In the genomic region with DNA sequence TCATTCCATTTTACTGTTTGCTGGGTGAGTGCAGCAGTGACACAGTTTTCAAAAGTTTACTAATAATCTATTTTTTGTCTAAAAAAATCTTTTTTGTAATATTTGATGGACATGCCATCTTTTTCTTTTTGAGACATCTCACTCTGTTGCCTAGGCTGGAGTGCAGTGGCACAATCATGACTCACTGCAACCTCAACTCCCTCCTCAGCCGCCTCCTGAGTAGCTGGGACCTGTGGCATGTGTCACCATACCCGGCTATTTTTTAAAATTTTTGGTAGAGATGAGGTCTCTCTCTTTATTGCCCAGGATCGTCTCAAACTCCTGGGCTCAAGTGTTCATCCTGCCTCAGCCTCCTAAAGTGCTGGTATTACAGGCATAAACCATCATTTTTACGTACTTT, we compare ENCODE assay signal across 16 cellular contexts.
DNase-seq lines count a peak whose midpoint lies in the region; ATAC-seq and FAIRE-seq lines count a peak whose summit lies in the region.
"Had no signal": no experiment of that assay in that cellular context is flagged by ENCODE, and none has a peak within 500 bp of the region (broad histone marks: within the 10 kb centered on the region; RNA-seq: fewer than 3 reads in every experiment).

No MANE protein-coding gene starts in this region.

- peak; percentile 12 for DNase-seq in activated CD4-positive, alpha-beta memory T cell treated with anti-CD3 and anti-CD28 coated beads for 36 hours
- DNase-seq in activated CD4-positive, alpha-beta memory T cell treated with anti-CD3 and anti-CD28 coated beads, Interleukin-2, amount 10 ng/mL, durations not matched to agents 7 days and 5 days, result no peak
- DNase-seq in Daoy (ENCODE audit: low read depth), result peak; percentile 17
- peak; percentile 34 for DNase-seq in M059J (ENCODE audit: low read depth)
- DNase-seq in RCC 7860 (ENCODE audit: low spot score), result no peak
- DNase-seq in NCI-H2196 treated with DMSO at 0.1 percent for 48 hours (lab: John Stamatoyannopoulos, UW; ENCODE audit: unreplicated experiment), result no peak
- DNase-seq in T-helper 9 cell, result no peak
- DNase-seq: 8988T; AML-193; Caco-2; CD8-positive, alpha-beta memory T cell; DND-41 had no signal

- intact Hi-C loops in activated CD4-positive, alpha-beta memory T cell treated with anti-CD3 and anti-CD28 coated beads for 36 hours (cut with micrococcal nuclease), result no loop called here

- POLR2A ChIA-PET in activated CD4-positive, alpha-beta memory T cell treated with anti-CD3 and anti-CD28 coated beads for 36 hours (lab: Charles Lee), result no interaction called here
- POLR2A ChIA-PET in activated CD4-positive, alpha-beta memory T cell treated with anti-CD3 and anti-CD28 coated beads, Interleukin-2, amount 10 ng/mL, durations not matched to agents 7 days and 5 days (lab: Charles Lee), result no interaction called here

- H3K4me3 Mint-ChIP-seq in activated CD4-positive, alpha-beta memory T cell treated with anti-CD3 and anti-CD28 coated beads for 36 hours, result no peak overlapping the region
- no peak overlapping the region for H3K4me3 Mint-ChIP-seq in activated CD4-positive, alpha-beta memory T cell treated with anti-CD3 and anti-CD28 coated beads, Interleukin-2, amount 10 ng/mL, durations not matched to agents 7 days and 5 days
- H3K4me3 Mint-ChIP-seq: CD8-positive, alpha-beta memory T cell had no signal

- CTCF ChIA-PET in activated CD4-positive, alpha-beta memory T cell treated with anti-CD3 and anti-CD28 coated beads for 36 hours (lab: Charles Lee), result interaction anchor here (1.4 kb wide), 1 partner anchor 16 kb away, joined by 4 read pairs; no protein-coding TSS in a partner anchor
- CTCF ChIA-PET in activated CD4-positive, alpha-beta memory T cell treated with anti-CD3 and anti-CD28 coated beads, Interleukin-2, amount 10 ng/mL, durations not matched to agents 7 days and 5 days (lab: Charles Lee), result no interaction called here

- no peak for ATAC-seq in GM19455 (IDR thresholded peaks at IDR 0.05; ENCODE audit: unreplicated experiment)
- ATAC-seq: GM12878 had no signal

- H3K9me3 Mint-ChIP-seq in activated CD4-positive, alpha-beta memory T cell treated with anti-CD3 and anti-CD28 coated beads for 36 hours, result no peaks in the 10 kb centered on the region
- no peaks in the 10 kb centered on the region for H3K9me3 Mint-ChIP-seq in activated CD4-positive, alpha-beta memory T cell treated with anti-CD3 and anti-CD28 coated beads, Interleukin-2, amount 10 ng/mL, durations not matched to agents 7 days and 5 days
- H3K9me3 Mint-ChIP-seq: CD8-positive, alpha-beta memory T cell had no signal

- FAIRE-seq in RCC 7860 (lab: Jason Lieb, UNC), result peak; percentile 11
- FAIRE-seq: GM12878, GM18507, H1 had no signal

- H3K27ac Mint-ChIP-seq in activated CD4-positive, alpha-beta memory T cell treated with anti-CD3 and anti-CD28 coated beads for 36 hours, result no peak overlapping the region
- H3K27ac Mint-ChIP-seq in activated CD4-positive, alpha-beta memory T cell treated with anti-CD3 and anti-CD28 coated beads, Interleukin-2, amount 10 ng/mL, durations not matched to agents 7 days and 5 days, result no peak overlapping the region
- H3K27ac Mint-ChIP-seq: CD8-positive, alpha-beta memory T cell had no signal

- no peaks in the 10 kb centered on the region for H3K27me3 Mint-ChIP-seq in activated CD4-positive, alpha-beta memory T cell treated with anti-CD3 and anti-CD28 coated beads for 36 hours
- H3K27me3 Mint-ChIP-seq in activated CD4-positive, alpha-beta memory T cell treated with anti-CD3 and anti-CD28 coated beads, Interleukin-2, amount 10 ng/mL, durations not matched to agents 7 days and 5 days, result no peaks in the 10 kb centered on the region
- H3K27me3 Mint-ChIP-seq: CD8-positive, alpha-beta memory T cell had no signal

- H3K4me1 Mint-ChIP-seq in activated CD4-positive, alpha-beta memory T cell treated with anti-CD3 and anti-CD28 coated beads for 36 hours (ENCODE audit: low read depth), result peaks cover 3% of the 10 kb centered on the region
- no peaks in the 10 kb centered on the region for H3K4me1 Mint-ChIP-seq in activated CD4-positive, alpha-beta memory T cell treated with anti-CD3 and anti-CD28 coated beads, Interleukin-2, amount 10 ng/mL, durations not matched to agents 7 days and 5 days

- peaks cover 5% of the 10 kb centered on the region for H3K36me3 Mint-ChIP-seq in activated CD4-positive, alpha-beta memory T cell treated with anti-CD3 and anti-CD28 coated beads for 36 hours
- peaks cover 13% of the 10 kb centered on the region for H3K36me3 Mint-ChIP-seq in activated CD4-positive, alpha-beta memory T cell treated with anti-CD3 and anti-CD28 coated beads, Interleukin-2, amount 10 ng/mL, durations not matched to agents 7 days and 5 days (ENCODE audit: low read depth)

Comparison
In these comparisons a context has a peak if more than half of its experiments do, and no peak if none do; other contexts are left out.
1. DNase-seq: peak in activated CD4-positive, alpha-beta memory T cell treated with anti-CD3 and anti-CD28 coated beads for 36 hours (single experiment), Daoy (single experiment) and M059J (single experiment); none in activated CD4-positive, alpha-beta memory T cell treated with anti-CD3 and anti-CD28 coated beads, Interleukin-2, amount 10 ng/mL, durations not matched to agents 7 days and 5 days (single experiment), RCC 7860 (single experiment), NCI-H2196 treated with DMSO at 0.1 percent for 48 hours (single experiment) and T-helper 9 cell (single experiment).